In genomic region chr6:23940466-23940865, GRCh38 we compare ENCODE assay signal across 18 cellular contexts.
"Had no signal": no experiment of that assay in that cellular context is flagged by ENCODE, and none has a peak within 500 bp of the region (broad histone marks: within the 10 kb centered on the region; RNA-seq: fewer than 3 reads in every experiment).

No MANE protein-coding gene starts in this region.

- H3K36me3 ChIP-seq: heart right ventricle, left ventricle myocardium inferior, spleen, tibial artery had no signal

- FAIRE-seq: bronchial epithelial cell had no signal

- H3K4me3 ChIP-seq: heart right ventricle, left ventricle myocardium inferior, spleen, tibial artery had no signal

- H3K27ac Mint-ChIP-seq: activated naive CD8-positive, alpha-beta T cell; activated T-helper 2 cell treated with anti-CD3 and anti-CD28 coated beads, Interferon-gamma antibody, Interleukin-2, Interleukin-4, amounts not matched to agents 10 μg/mL and 5 μg/mL and 100 μg/mL, durations not matched to agents 14 hours and 24 hours and 36 hours had no signal

- H3K9me3 Mint-ChIP-seq: activated T-helper 2 cell treated with anti-CD3 and anti-CD28 coated beads, Interferon-gamma antibody, Interleukin-2, Interleukin-4, amounts not matched to agents 10 μg/mL and 5 μg/mL and 100 μg/mL, durations not matched to agents 14 hours and 24 hours and 36 hours had no signal

- H3K27me3 Mint-ChIP-seq: activated naive CD8-positive, alpha-beta T cell had no signal

- H3K27ac ChIP-seq: heart right ventricle, left ventricle myocardium inferior, spleen, tibial artery had no signal

- DNase-seq: activated naive CD4-positive, alpha-beta T cell; activated T-cell treated with anti-CD3 and anti-CD28 coated beads, Interleukin-2, amount 50 U/mL, for 1 hour; dermis blood vessel endothelial cell; effector CD8-positive, alpha-beta T cell; erythroblast; foreskin fibroblast; heart right ventricle; left ventricle myocardium inferior; spleen; stimulated activated CD4-positive, alpha-beta T cell treated with anti-CD3 and anti-CD28 coated beads, Interleukin-4, amount 100 ng/mL, for 24 hours; stimulated activated naive CD4-positive, alpha-beta T cell treated with Interleukin-2 at 50 U/mL for 16 hours; substantia nigra; T-helper 9 cell; tibial artery had no signal

- H3K36me3 Mint-ChIP-seq: activated naive CD8-positive, alpha-beta T cell had no signal

- H3K4me1 ChIP-seq: heart right ventricle, left ventricle myocardium inferior, spleen, tibial artery had no signal

- H3K27me3 ChIP-seq: heart right ventricle, spleen, tibial artery had no signal

- H3K4me3 Mint-ChIP-seq: activated naive CD8-positive, alpha-beta T cell; nephron had no signal

- H3K9me3 ChIP-seq: left ventricle myocardium inferior, tibial artery had no signal
